In genomic region chr9:120619751-120620655, GRCh38 we compare ENCODE assay signal across 1 cellular context.
A peak's percentile ranks its signal among the peaks of the same experiment; 100 is the strongest.
TF ChIP-seq lines count a peak whose summit lies in the region.

No MANE protein-coding gene starts in this region.

TF ChIP-seq in IMR-90, 13 proteins besides CTCF, POLR2A, EP300 and RAD21:
- TF ChIP-seq MAZ (IDR thresholded peaks at IDR 0.05; ENCODE audit: borderline replicate concordance, low read depth, low read length) = no peak
- peak; percentile 66 for TF ChIP-seq SMC3 (IDR thresholded peaks at IDR 0.05; ENCODE audit: low read depth, low read length)
- peak; percentile 22; the same call in 1 of the 2 replicates for TF ChIP-seq FOS (IDR thresholded peaks at IDR 0.05; ENCODE audit: low read depth, low read length)
TF ChIP-seq in IMR-90: peak in this region for 2.
